ENCODE assay signal across 1 cellular context in genomic region chr3:146682176-146682575, GRCh38.
TF ChIP-seq lines count a peak whose summit lies in the region.

No MANE protein-coding gene starts in this region.

TF ChIP-seq in GM23338, 12 proteins besides CTCF, POLR2A, EP300 and RAD21 (continued from another document):
- TF ChIP-seq ZNF462 (CRISPR knock-in tag; IDR thresholded peaks at IDR 0.05) (no peak), ZNF114 (CRISPR knock-in tag; IDR thresholded peaks at IDR 0.05) (no peak), POLR2AphosphoS5 (IDR thresholded peaks at IDR 0.05; ENCODE audit: low read depth) (no peak), STAT1 (IDR thresholded peaks at IDR 0.05; ENCODE audit: unreplicated experiment) (no peak)
